Comparison of ENCODE assay signal across 14 cellular contexts in genomic region chr5:72455477-72455876, GRCh38. TPM values are rescaled to one million over a fixed set of nuclear protein-coding genes. Genes with fewer than 3 reads are reported as not detected.
"Had no signal": no experiment of that assay in that cellular context is flagged by ENCODE, and none has a peak within 500 bp of the region (broad histone marks: within the 10 kb centered on the region; RNA-seq: fewer than 3 reads in every experiment).

No MANE protein-coding gene starts in this region.

- H3K27ac Mint-ChIP-seq: activated naive CD8-positive, alpha-beta T cell treated with anti-CD3 and anti-CD28 coated beads, Interleukin-2, amount 10 ng/mL, durations not matched to agents 7 days and 5 days; activated T-helper 1 cell treated with anti-CD3 and anti-CD28 coated beads, Interleukin-12 subunit alpha, Interleukin-12 subunit beta, Interleukin-2, Interleukin-4 antibody, amounts not matched to agents 30 ng/mL and 10 ng/mL and 1 ng/mL, durations not matched to agents 14 hours and 24 hours and 36 hours; nephron progenitor cell; T-helper 2 cell treated with Interferon-gamma antibody and Interleukin-4, amounts not matched to agents 5 μg/mL and 100 μg/mL, for 36 hours had no signal

- H3K4me3 ChIP-seq: sigmoid colon, transverse colon had no signal

- H3K9me3 ChIP-seq: sigmoid colon, transverse colon had no signal

- H3K27ac ChIP-seq: brain microvascular endothelial cell, epithelial cell of prostate, transverse colon had no signal

- H3K4me1 Mint-ChIP-seq: activated naive CD8-positive, alpha-beta T cell treated with anti-CD3 and anti-CD28 coated beads, Interleukin-2, amount 10 ng/mL, durations not matched to agents 7 days and 5 days had no signal

- H3K9me3 Mint-ChIP-seq: activated naive CD8-positive, alpha-beta T cell treated with anti-CD3 and anti-CD28 coated beads, Interleukin-2, amount 10 ng/mL, durations not matched to agents 7 days and 5 days; activated T-helper 1 cell treated with anti-CD3 and anti-CD28 coated beads, Interleukin-12 subunit alpha, Interleukin-12 subunit beta, Interleukin-2, Interleukin-4 antibody, amounts not matched to agents 30 ng/mL and 10 ng/mL and 1 ng/mL, durations not matched to agents 14 hours and 24 hours and 36 hours; nephron progenitor cell; T-helper 2 cell treated with Interferon-gamma antibody and Interleukin-4, amounts not matched to agents 5 μg/mL and 100 μg/mL, for 36 hours had no signal

- H3K36me3 Mint-ChIP-seq: activated naive CD8-positive, alpha-beta T cell treated with anti-CD3 and anti-CD28 coated beads, Interleukin-2, amount 10 ng/mL, durations not matched to agents 7 days and 5 days had no signal

- ATAC-seq: stimulated activated naive B cell treated with anti-CD40 and anti-IgM and Interleukin-4, amounts not matched to agents 10 μg/mL and 1 μg/mL and 100 μg/mL, for 72 hours had no signal

- H3K27me3 Mint-ChIP-seq: stimulated activated naive B cell treated with anti-CD40 and anti-IgM and Interleukin-4, amounts not matched to agents 10 μg/mL and 1 μg/mL and 100 μg/mL, for 72 hours had no signal

- H3K27me3 ChIP-seq: brain microvascular endothelial cell, sigmoid colon, transverse colon had no signal

- H3K4me3 Mint-ChIP-seq: activated naive CD8-positive, alpha-beta T cell treated with anti-CD3 and anti-CD28 coated beads, Interleukin-2, amount 10 ng/mL, durations not matched to agents 7 days and 5 days; activated T-helper 1 cell treated with anti-CD3 and anti-CD28 coated beads, Interleukin-12 subunit alpha, Interleukin-12 subunit beta, Interleukin-2, Interleukin-4 antibody, amounts not matched to agents 30 ng/mL and 10 ng/mL and 1 ng/mL, durations not matched to agents 14 hours and 24 hours and 36 hours; nephron progenitor cell; stimulated activated naive B cell treated with anti-CD40 and anti-IgM and Interleukin-4, amounts not matched to agents 10 μg/mL and 1 μg/mL and 100 μg/mL, for 72 hours; T-helper 2 cell treated with Interferon-gamma antibody and Interleukin-4, amounts not matched to agents 5 μg/mL and 100 μg/mL, for 36 hours had no signal

- H3K36me3 ChIP-seq: brain microvascular endothelial cell, sigmoid colon, transverse colon had no signal

- DNase-seq: activated naive CD8-positive, alpha-beta T cell treated with anti-CD3 and anti-CD28 coated beads, Interleukin-2, amount 10 ng/mL, durations not matched to agents 7 days and 5 days; brain microvascular endothelial cell; hypothalamus; kidney; mesendoderm; nephron progenitor cell; sigmoid colon; stimulated activated CD4-positive, alpha-beta T cell treated with anti-CD3 and anti-CD28 coated beads, Interleukin-2, amount 100 ng/mL, for 48 hours; stimulated activated naive B cell treated with anti-CD40 and anti-IgM and Interleukin-4, amounts not matched to agents 10 μg/mL and 1 μg/mL and 100 μg/mL, for 72 hours; transverse colon had no signal

RNA-seq across cellular contexts. Expression of gene ZNF366, which starts 51.7 kb away (rescaled TPM):
- total RNA-seq: activated CD8-positive, alpha-beta memory T cell treated with anti-CD3 and anti-CD28 coated beads for 36 hours; activated T-helper 1 cell treated with anti-CD3 and anti-CD28 coated beads, Interleukin-12 subunit alpha, Interleukin-12 subunit beta, Interleukin-2, Interleukin-4 antibody, amounts not matched to agents 30 ng/mL and 10 ng/mL and 1 ng/mL, durations not matched to agents 14 hours and 24 hours and 36 hours had no signal
